ENCODE assay signal across 8 cellular contexts in the genomic region with DNA sequence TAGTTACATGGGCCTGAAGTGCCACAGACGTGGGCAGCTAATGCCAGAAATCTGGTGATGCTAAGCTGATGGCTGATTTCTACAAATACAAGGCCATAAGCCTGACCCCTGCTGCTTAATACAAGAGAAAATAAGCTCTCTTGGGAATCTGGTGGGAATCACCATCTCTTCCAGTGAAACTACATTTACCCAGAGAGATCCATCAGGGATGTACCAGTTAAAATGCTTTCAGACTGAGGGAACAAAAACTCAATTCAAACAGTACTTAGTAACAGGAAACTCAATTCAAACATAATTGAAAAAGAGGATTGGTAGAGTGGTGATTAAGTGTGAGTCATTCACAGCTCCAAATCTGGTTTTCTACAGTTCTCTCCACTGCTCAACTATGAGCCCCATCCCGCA. TPM values are rescaled to one million over a fixed set of nuclear protein-coding genes. Genes with fewer than 3 reads are reported as not detected.
DNase-seq lines count a peak whose midpoint lies in the region; ATAC-seq and TF ChIP-seq lines count a peak whose summit lies in the region.

No MANE protein-coding gene starts in this region.

- H3K9me3 ChIP-seq in CD4-positive, CD25-positive, alpha-beta regulatory T cell (ENCODE audit: control insufficient read depth in 2 of 2, low read length in 2 of 2) = no peaks in the 10 kb centered on the region

- H3K27ac Mint-ChIP-seq in CD4-positive, CD25-positive, alpha-beta regulatory T cell = peak overlapping the region in 1 of 3 donors; percentile 62
- H3K27ac Mint-ChIP-seq in nephron = peak overlapping the region; percentile 33 to 99 (median 93)

- H3K27me3 ChIP-seq in CD4-positive, CD25-positive, alpha-beta regulatory T cell (ENCODE audit: control insufficient read depth, insufficient read depth, low read length) = no peaks in the 10 kb centered on the region
- H3K27me3 ChIP-seq in brain microvascular endothelial cell (replicated peaks) = no peaks in the 10 kb centered on the region

- DNase-seq in CD4-positive, CD25-positive, alpha-beta regulatory T cell = peak in 1 of 3 donors; percentile 36
- DNase-seq in NB4 (ENCODE audit: low read depth) = peak; percentile 9
- DNase-seq in brain microvascular endothelial cell = peak; percentile 11
- no peak for DNase-seq in iPS-NIHi7 (ENCODE audit: extremely low spot score)
- no peak for DNase-seq in GM10248 (ENCODE audit: extremely low spot score)

- peaks cover 33% of the 10 kb centered on the region for H3K27me3 Mint-ChIP-seq in CD4-positive, CD25-positive, alpha-beta regulatory T cell
- H3K27me3 Mint-ChIP-seq in nephron (ENCODE audit: low read depth) = peaks cover 29% of the 10 kb centered on the region

- H3K4me3 ChIP-seq in CD4-positive, CD25-positive, alpha-beta regulatory T cell (ENCODE audit: low read depth, low read length) = no peak overlapping the region
- H3K4me3 ChIP-seq in NB4 (ENCODE audit: low read depth, low read length) = no peak overlapping the region
- H3K4me3 ChIP-seq in brain microvascular endothelial cell (ENCODE audit: low read depth, low read length) = no peak overlapping the region

- H3K36me3 ChIP-seq in CD4-positive, CD25-positive, alpha-beta regulatory T cell (ENCODE audit: control insufficient read depth, insufficient read depth, low read length) = no peaks in the 10 kb centered on the region
- peaks cover 2% of the 10 kb centered on the region for H3K36me3 ChIP-seq in brain microvascular endothelial cell (replicated peaks)

- H3K4me1 Mint-ChIP-seq in CD4-positive, CD25-positive, alpha-beta regulatory T cell = peaks cover 4 to 24% (median 13%) of the 10 kb centered on the region in 4 donors
- H3K4me1 Mint-ChIP-seq in nephron = peaks cover 37% of the 10 kb centered on the region

- peaks cover 21% of the 10 kb centered on the region for H3K4me1 ChIP-seq in CD4-positive, CD25-positive, alpha-beta regulatory T cell (ENCODE audit: control insufficient read depth, insufficient read depth, low read length, poor library complexity, severe bottlenecking)

- TF ChIP-seq POLR2A in NB4 (IDR thresholded peaks at IDR 0.05; ENCODE audit: extremely low read depth, insufficient read length) = no peak

- in situ Hi-C loops in brain microvascular endothelial cell (cut with HindIII; ENCODE audit: low pct_ligation_motif_present, low sequenced_read_pairs) = no loop called here

- H3K36me3 Mint-ChIP-seq in CD4-positive, CD25-positive, alpha-beta regulatory T cell = no peaks in the 10 kb centered on the region
- H3K36me3 Mint-ChIP-seq in nephron (ENCODE audit: low read depth) = no peaks in the 10 kb centered on the region

- H3K4me3 Mint-ChIP-seq in CD4-positive, CD25-positive, alpha-beta regulatory T cell = peak overlapping the region in 3 of 4 donors; percentile 38 to 83 (median 46)
- H3K4me3 Mint-ChIP-seq in nephron = peak overlapping the region; percentile 60 to 82 (median 80)

- POLR2A ChIA-PET in GM10248 (lab: Yijun Ruan, JAX) = no interaction called here

- no peak for ATAC-seq in CD4-positive, CD25-positive, alpha-beta regulatory T cell (ENCODE audit: low read depth in 2 of 2)
- no peak for ATAC-seq in GM19397 (IDR thresholded peaks at IDR 0.05; ENCODE audit: unreplicated experiment)
- ATAC-seq in HG02623 (IDR thresholded peaks at IDR 0.05; ENCODE audit: unreplicated experiment) = no peak

- CTCF ChIA-PET in GM10248 (lab: Yijun Ruan, JAX) = interaction anchor here (1.1 to 7.0 kb wide), 5 partner anchors 9 to 122 kb away, joined by 3 to 38 read pairs (median 4); no protein-coding TSS in a partner anchor

- TF ChIP-seq CTCF in NB4 (IDR thresholded peaks at IDR 0.05; ENCODE audit: low read depth, low read length) = no peak
- no peak for TF ChIP-seq CTCF in brain microvascular endothelial cell (IDR thresholded peaks at IDR 0.05; ENCODE audit: low read depth, low read length, missing control alignments)
- TF ChIP-seq CTCF in nephron (IDR thresholded peaks at IDR 0.05; ENCODE audit: unreplicated experiment in 3 of 3) = no peak
- no peak for TF ChIP-seq CTCF in GM10248 (IDR thresholded peaks at IDR 0.05; ENCODE audit: control extremely low read depth, extremely low read depth, low read depth, missing control alignments)

- no peaks in the 10 kb centered on the region for H3K9me3 Mint-ChIP-seq in CD4-positive, CD25-positive, alpha-beta regulatory T cell
- no peaks in the 10 kb centered on the region for H3K9me3 Mint-ChIP-seq in nephron

- H3K27ac ChIP-seq in CD4-positive, CD25-positive, alpha-beta regulatory T cell (ENCODE audit: insufficient read depth, low read length, poor library complexity, severe bottlenecking) = no peak overlapping the region
- peak overlapping the region; percentile 99 for H3K27ac ChIP-seq in brain microvascular endothelial cell

RNA-seq across cellular contexts. Expression of gene CAVIN3, which starts 1.7 kb away (rescaled TPM):
- 0.79 TPM for total RNA-seq in CD4-positive, CD25-positive, alpha-beta regulatory T cell
- polyA plus RNA-seq in CD4-positive, CD25-positive, alpha-beta regulatory T cell = 1 to 10 TPM; 1.0 to 4.3 (median 1.5) TPM

Comparison
In these comparisons a context has a peak if more than half of its experiments do, and no peak if none do; other contexts are left out.
1. DNase-seq: peak in NB4 (single experiment) and brain microvascular endothelial cell (single experiment); none in iPS-NIHi7 (single experiment) and GM10248 (single experiment).